9 cellular contexts compared by ENCODE assay signal in the genomic region with DNA sequence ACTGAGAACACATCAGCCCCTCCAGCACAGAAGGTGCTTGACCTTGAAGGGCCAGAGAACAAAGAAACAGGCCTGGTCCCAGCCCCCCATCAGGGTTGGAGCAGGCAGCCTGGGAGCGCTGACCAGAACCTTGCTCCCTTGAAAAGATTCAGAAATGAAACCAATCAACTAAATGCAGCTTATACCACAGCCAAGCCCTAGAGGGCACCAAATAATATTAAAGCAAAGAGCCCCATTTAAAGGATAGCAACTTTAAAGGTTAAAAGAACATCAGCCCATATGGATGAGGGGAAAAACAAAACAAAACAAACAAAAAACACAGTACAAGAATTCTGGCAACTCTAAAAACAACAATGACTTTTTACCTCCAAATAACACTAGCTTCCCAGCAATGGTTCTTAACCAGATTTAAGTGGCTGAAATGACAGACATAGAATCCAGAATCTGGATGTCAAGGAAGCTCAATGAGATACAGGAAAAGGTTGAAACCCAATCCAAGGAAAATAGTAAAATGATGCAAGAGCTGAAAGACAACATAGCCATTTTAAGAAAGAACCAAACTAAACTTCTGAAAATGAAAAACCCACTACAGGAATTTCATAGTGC.
A peak's percentile ranks its signal among the peaks of the same experiment; 100 is the strongest.
DNase-seq lines count a peak whose midpoint lies in the region; ATAC-seq and TF ChIP-seq lines count a peak whose summit lies in the region.
"Had no signal": no experiment of that assay in that cellular context is flagged by ENCODE, and none has a peak within 500 bp of the region (broad histone marks: within the 10 kb centered on the region; RNA-seq: fewer than 3 reads in every experiment).

No MANE protein-coding gene starts in this region.

- CTCF ChIA-PET in CD8-positive, alpha-beta T cell (lab: Charles Lee) = no interaction called here

- H3K36me3 Mint-ChIP-seq in CD8-positive, alpha-beta T cell = no peaks in the 10 kb centered on the region
- H3K36me3 Mint-ChIP-seq: CD4-positive, CD25-positive, alpha-beta regulatory T cell had no signal

- no peaks in the 10 kb centered on the region for H3K4me1 ChIP-seq in CD8-positive, alpha-beta T cell (ENCODE audit: insufficient read depth, low read length)

- H3K4me3 ChIP-seq in CD8-positive, alpha-beta T cell (ENCODE audit: low read depth, low read length) = no peak overlapping the region

- H3K27me3 ChIP-seq in CD8-positive, alpha-beta T cell (ENCODE audit: insufficient read depth, low read length) = no peaks in the 10 kb centered on the region

- ATAC-seq in CD8-positive, alpha-beta T cell = no peak

- DNase-seq in NCI-H1105 treated with DMSO at 0.1 percent for 48 hours (lab: John Stamatoyannopoulos, UW) (peak; percentile 28), NCI-H1105 (lab: John Stamatoyannopoulos, UW) (no peak), NCI-H748 treated with DMSO at 0.1 percent for 48 hours (lab: John Stamatoyannopoulos, UW) (peak; percentile 85), fibroblast of peridontal ligament (ENCODE audit: extremely low read depth) (peak; percentile 59), substantia nigra (lab: John Stamatoyannopoulos, UW) (peak in 2 of 49 donors; percentile 3 to 29), posterior cingulate gyrus (no peak), glomerular visceral epithelial cell (ENCODE audit: extremely low spot score) (no peak)
- DNase-seq in CD8-positive, alpha-beta T cell = no peak
- DNase-seq: CD4-positive, CD25-positive, alpha-beta regulatory T cell had no signal

- peaks cover 6% of the 10 kb centered on the region for H3K9me3 Mint-ChIP-seq in CD8-positive, alpha-beta T cell

- POLR2A ChIA-PET in CD8-positive, alpha-beta T cell (lab: Charles Lee) = no interaction called here

- H3K4me1 Mint-ChIP-seq in CD8-positive, alpha-beta T cell (ENCODE audit: low read depth) = no peaks in the 10 kb centered on the region
- H3K4me1 Mint-ChIP-seq: CD4-positive, CD25-positive, alpha-beta regulatory T cell had no signal

- H3K27me3 Mint-ChIP-seq in CD8-positive, alpha-beta T cell (ENCODE audit: low read depth) = no peaks in the 10 kb centered on the region
- H3K27me3 Mint-ChIP-seq: CD4-positive, CD25-positive, alpha-beta regulatory T cell had no signal

- peak overlapping the region; percentile 16 for H3K27ac ChIP-seq in substantia nigra (ENCODE audit: low read depth, low read length, poor library complexity, severe bottlenecking)
- no peak overlapping the region for H3K27ac ChIP-seq in CD8-positive, alpha-beta T cell (ENCODE audit: low read depth, low read length)

- H3K36me3 ChIP-seq in CD8-positive, alpha-beta T cell (ENCODE audit: insufficient read depth, low read length) = no peaks in the 10 kb centered on the region

- H3K4me3 Mint-ChIP-seq in CD8-positive, alpha-beta T cell = no peak overlapping the region
- H3K4me3 Mint-ChIP-seq: CD4-positive, CD25-positive, alpha-beta regulatory T cell had no signal

- intact Hi-C loops in posterior cingulate gyrus (cut with DNase I) = no loop called here
- intact Hi-C loops in CD8-positive, alpha-beta T cell (cut with DNase I, micrococcal nuclease) = no loop called here

- no peak overlapping the region for H3K27ac Mint-ChIP-seq in CD8-positive, alpha-beta T cell
- H3K27ac Mint-ChIP-seq: CD4-positive, CD25-positive, alpha-beta regulatory T cell had no signal

- TF ChIP-seq CTCF in CD8-positive, alpha-beta T cell (IDR thresholded peaks at IDR 0.05) = no peak

- no peaks in the 10 kb centered on the region for H3K9me3 ChIP-seq in CD8-positive, alpha-beta T cell (ENCODE audit: low read length)

Comparison
In these comparisons a context has a peak if more than half of its experiments do, and no peak if none do; other contexts are left out.
1. DNase-seq: peak in NCI-H1105 treated with DMSO at 0.1 percent for 48 hours (single experiment), NCI-H748 treated with DMSO at 0.1 percent for 48 hours (single experiment) and fibroblast of peridontal ligament (single experiment); none in NCI-H1105 (single experiment), posterior cingulate gyrus (0 of 10), CD8-positive, alpha-beta T cell (0 of 7) and glomerular visceral epithelial cell (single experiment).